Comparison of ENCODE assay signal across 8 cellular contexts in the genomic region with DNA sequence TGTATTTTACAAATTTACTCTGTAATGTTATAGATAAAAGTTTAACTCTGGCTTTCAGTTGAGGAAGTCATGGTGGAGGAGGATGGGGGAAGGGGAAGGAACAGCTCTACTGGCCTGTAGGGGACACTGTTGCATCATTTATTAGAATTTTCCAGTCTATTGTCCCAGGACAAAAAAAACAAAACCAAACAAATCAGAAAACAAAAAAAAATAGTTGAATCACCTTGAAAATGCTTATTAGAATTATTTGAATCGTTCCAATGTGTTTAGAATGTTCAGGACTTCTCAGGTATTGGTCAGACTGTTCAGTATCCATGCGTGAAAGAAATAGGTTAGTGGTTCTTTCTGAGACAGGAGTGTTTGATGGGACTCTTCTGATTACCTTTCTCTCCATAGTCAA.
A peak's percentile ranks its signal among the peaks of the same experiment; 100 is the strongest.
DNase-seq lines count a peak whose midpoint lies in the region; ATAC-seq and TF ChIP-seq lines count a peak whose summit lies in the region.

No MANE protein-coding gene starts in this region.

- no peak overlapping the region for H3K27ac Mint-ChIP-seq in T-cell

- H3K9me3 ChIP-seq in NT2/D1 (ENCODE audit: insufficient read depth, low read length) = no peaks in the 10 kb centered on the region

- H3K4me3 ChIP-seq in GM12875 (ENCODE audit: low read depth, low read length) = no peak overlapping the region
- no peak overlapping the region for H3K4me3 ChIP-seq in NT2/D1 (ENCODE audit: insufficient read length, low read depth)

- H3K4me3 Mint-ChIP-seq in T-cell = no peak overlapping the region

- H3K27ac ChIP-seq in 22Rv1 = peak overlapping the region; percentile 64

- H3K36me3 Mint-ChIP-seq in T-cell = peaks cover 15% of the 10 kb centered on the region

- no peaks in the 10 kb centered on the region for H3K27me3 Mint-ChIP-seq in T-cell

- H3K27me3 ChIP-seq in NT2/D1 (ENCODE audit: insufficient read depth, insufficient read length) = no peaks in the 10 kb centered on the region

- ATAC-seq in GM21390 (IDR thresholded peaks at IDR 0.05; ENCODE audit: unreplicated experiment) (no peak), T-cell (replicated peaks in 1 of 4) (no peak), GM21381 (IDR thresholded peaks at IDR 0.05; ENCODE audit: unreplicated experiment) (no peak)

- no peaks in the 10 kb centered on the region for H3K4me1 ChIP-seq in NT2/D1 (ENCODE audit: insufficient read depth, insufficient read length)

- no peak overlapping the region for H3K9ac ChIP-seq in NT2/D1 (ENCODE audit: insufficient read length, low read depth)

- H3K4me1 Mint-ChIP-seq in T-cell = peaks cover 16 to 24% (median 19%) of the 10 kb centered on the region in 3 donors

- DNase-seq in NT2/D1 (ENCODE audit: low read depth, low spot score) = peak; percentile 23
- DNase-seq in fibroblast of gingiva (ENCODE audit: low read depth) = peak; percentile 50
- DNase-seq in non-pigmented ciliary epithelial cell (ENCODE audit: low read depth) = peak; percentile 22
- no peak for DNase-seq in T-cell

- no peaks in the 10 kb centered on the region for H3K36me3 ChIP-seq in NT2/D1 (ENCODE audit: insufficient read depth, insufficient read length, low read length)

- no peaks in the 10 kb centered on the region for H3K9me3 Mint-ChIP-seq in T-cell

- CTCF ChIA-PET in T-cell (lab: Charles Lee) = no interaction called here

- TF ChIP-seq CTCF in 22Rv1 (IDR thresholded peaks at IDR 0.05) = peak; percentile 76
- TF ChIP-seq CTCF in GM12875 (IDR thresholded peaks at IDR 0.05; ENCODE audit: borderline replicate concordance, insufficient read depth, low read depth, low read length) = peak; percentile 68

- POLR2A ChIA-PET in T-cell (lab: Charles Lee) = interaction anchor here in 1 of 2 donors (0.6 kb wide), 1 partner anchor 11 kb away, joined by 3 read pairs; no protein-coding TSS in a partner anchor

Comparison
In these comparisons a context has a peak if more than half of its experiments do, and no peak if none do; other contexts are left out.
1. DNase-seq: peak in NT2/D1 (single experiment), fibroblast of gingiva (single experiment) and non-pigmented ciliary epithelial cell (single experiment); none in T-cell (0 of 34).